15 cellular contexts compared by ENCODE assay signal in genomic region chr20:51596656-51597388, GRCh38.
"Had no signal": no experiment of that assay in that cellular context is flagged by ENCODE, and none has a peak within 500 bp of the region (broad histone marks: within the 10 kb centered on the region; RNA-seq: fewer than 3 reads in every experiment).

No MANE protein-coding gene starts in this region.

- DNase-seq: activated CD4-positive, CD25-positive, alpha-beta regulatory T cell; activated effector memory CD4-positive, alpha-beta T cell treated with Interleukin-2 at 50 U/mL for 16 hours; central memory CD4-positive, alpha-beta T cell; effector memory CD4-positive, alpha-beta T cell; islet precursor cell; midbrain; pancreas; stimulated activated CD4-positive, alpha-beta T cell treated with anti-CD3 and anti-CD28 coated beads, Interleukin-1b, Interleukin-23, amount 100 ng/mL, for 48 hours had no signal

- H3K27ac ChIP-seq: gastroesophageal sphincter, pancreas had no signal

- H3K36me3 ChIP-seq: pancreas had no signal

- H3K9me3 Mint-ChIP-seq: activated naive CD4-positive, alpha-beta T cell treated with anti-CD3 and anti-CD28 coated beads, Interleukin-2, amount 50 U/mL, for 72 hours; dendritic cell treated with granulocyte-macrophage colony-stimulating factor and Interleukin-4, amounts not matched to agents 40 ng/mL and 50 ng/mL, for 4 days; neural crest cell had no signal

- H3K36me3 Mint-ChIP-seq: activated naive CD4-positive, alpha-beta T cell treated with anti-CD3 and anti-CD28 coated beads, Interleukin-2, amount 50 U/mL, for 72 hours had no signal

- H3K4me1 ChIP-seq: pancreas had no signal

- H3K27me3 ChIP-seq: gastroesophageal sphincter, pancreas had no signal

- ATAC-seq: gastroesophageal sphincter, pancreas had no signal

- H3K9me3 ChIP-seq: gastroesophageal sphincter, pancreas, thoracic aorta had no signal

- H3K27ac Mint-ChIP-seq: activated naive CD4-positive, alpha-beta T cell treated with anti-CD3 and anti-CD28 coated beads, Interleukin-2, amount 50 U/mL, for 72 hours; dendritic cell treated with granulocyte-macrophage colony-stimulating factor and Interleukin-4, amounts not matched to agents 40 ng/mL and 50 ng/mL, for 4 days had no signal

- H3K4me3 ChIP-seq: gastroesophageal sphincter, lung, pancreas, thoracic aorta had no signal

- H3K4me3 Mint-ChIP-seq: brain; dendritic cell treated with granulocyte-macrophage colony-stimulating factor and Interleukin-4, amounts not matched to agents 40 ng/mL and 50 ng/mL, for 4 days; neural crest cell had no signal
